ENCODE assay signal across 25 cellular contexts in genomic region chr3:126401611-126402160, GRCh38. TPM values are rescaled to one million over a fixed set of nuclear protein-coding genes. Genes with fewer than 3 reads are reported as not detected.
DNase-seq lines count a peak whose midpoint lies in the region; ATAC-seq, FAIRE-seq and TF ChIP-seq lines count a peak whose summit lies in the region.
"Had no signal": no experiment of that assay in that cellular context is flagged by ENCODE, and none has a peak within 500 bp of the region (broad histone marks: within the 10 kb centered on the region; RNA-seq: fewer than 3 reads in every experiment).

No MANE protein-coding gene starts in this region.

- H3K36me3 ChIP-seq in stomach, result no peaks in the 10 kb centered on the region
- H3K36me3 ChIP-seq: BE2C; BLaER1 treated with 17β-estradiol and CSF1 and Interleukin-3, amounts not matched to agents 10 nM and 100 nM had no signal

- ATAC-seq in left lobe of liver, result no peak
- ATAC-seq: A549, HCT116 had no signal

- peaks cover 0 to 30% (median 4%) of the 10 kb centered on the region in 3 donors for H3K27me3 ChIP-seq in stomach
- H3K27me3 ChIP-seq: BE2C had no signal

- DNase-seq in CD1c-positive myeloid dendritic cell (ENCODE audit: extremely low spot score) (peak; percentile 1), left lobe of liver (ENCODE audit: low spot score) (peak; percentile 31), osteocyte (ENCODE audit: extremely low spot score, unreplicated experiment) (peak; percentile 67), stomach (peak; percentile 19), D721Med (ENCODE audit: insufficient read length, low spot score) (no peak), MV-4-11 (lab: John Stamatoyannopoulos, UW) (no peak), NCI-H446 treated with DMSO at 0.1 percent for 48 hours (lab: John Stamatoyannopoulos, UW) (no peak)
- DNase-seq: 8988T; ACHN; AML-193; BE2C; Calu3; CD4-positive, alpha-beta memory T cell; COR-L47; DMS153; DND-41; GM23248; H9 had no signal

- TF ChIP-seq EP300 in stomach (IDR thresholded peaks at IDR 0.05), result no peak

- H3K9me3 ChIP-seq in stomach, result no peaks in the 10 kb centered on the region
- H3K9me3 ChIP-seq: A549, BE2C had no signal

- H3K9me3 Mint-ChIP-seq in osteocyte (ENCODE audit: unreplicated experiment), result no peaks in the 10 kb centered on the region
- H3K9me3 Mint-ChIP-seq: CD4-positive, alpha-beta memory T cell; H9 had no signal

- 64 to 74% (median 66%) methylated on average over 8 of the region's 8 CpGs for WGBS in stomach, 5 donors

- H3K4me1 Mint-ChIP-seq in osteocyte (ENCODE audit: unreplicated experiment), result no peaks in the 10 kb centered on the region
- H3K4me1 Mint-ChIP-seq: CD4-positive, alpha-beta memory T cell had no signal

- no peak overlapping the region for H3K4me3 Mint-ChIP-seq in osteocyte (ENCODE audit: unreplicated experiment)
- H3K4me3 Mint-ChIP-seq: CD14-positive monocyte; CD4-positive, alpha-beta memory T cell had no signal

- no peak for FAIRE-seq in D721Med (lab: Jason Lieb, UNC)
- FAIRE-seq: A549, G401.6, GM12892 had no signal

- TF ChIP-seq POLR2A in stomach (IDR thresholded peaks at IDR 0.05), result no peak

- TF ChIP-seq CTCF in osteocyte (IDR thresholded peaks at IDR 0.05) (no peak), stomach (IDR thresholded peaks at IDR 0.05) (no peak), D721Med (IDR thresholded peaks at IDR 0.05; ENCODE audit: insufficient read depth, missing control alignments) (no peak)

- no peaks in the 10 kb centered on the region for H3K4me1 ChIP-seq in stomach
- H3K4me1 ChIP-seq: A549, BE2C had no signal

- intact Hi-C loops in stomach (cut with DNase I; ENCODE audit: low total_unique reads), result no loop called here

- peaks cover 28% of the 10 kb centered on the region for H3K27me3 Mint-ChIP-seq in osteocyte (ENCODE audit: unreplicated experiment)

- no peak overlapping the region for H3K27ac ChIP-seq in stomach
- H3K27ac ChIP-seq: A549; BLaER1 treated with 17β-estradiol and CSF1 and Interleukin-3, amounts not matched to agents 10 nM and 100 nM; GM23248 had no signal

- no peaks in the 10 kb centered on the region for H3K36me3 Mint-ChIP-seq in osteocyte (ENCODE audit: unreplicated experiment)
- H3K36me3 Mint-ChIP-seq: CD4-positive, alpha-beta memory T cell had no signal

- no peak overlapping the region for H3K4me3 ChIP-seq in stomach
- H3K4me3 ChIP-seq: A549; BLaER1 treated with 17β-estradiol and CSF1 and Interleukin-3, amounts not matched to agents 10 nM and 100 nM; GM23248 had no signal

- H3K27ac Mint-ChIP-seq in osteocyte (ENCODE audit: unreplicated experiment), result no peak overlapping the region
- H3K27ac Mint-ChIP-seq: CD14-positive monocyte; CD4-positive, alpha-beta memory T cell had no signal

RNA-seq across cellular contexts. Expression of gene CFAP100, which starts 7.0 kb away (rescaled TPM):
- total RNA-seq in left lobe of liver, result not detected
- not detected in 2 replicates for total RNA-seq in osteocyte
- not detected for total RNA-seq in stomach
- not detected for polyA plus RNA-seq in stomach
- total RNA-seq: Calu3; CD4-positive, alpha-beta memory T cell; GM23248; H4 had no signal
- polyA plus RNA-seq: A549; CD14-positive monocyte; CD4-positive, alpha-beta memory T cell; GM23248 had no signal

RNA-seq across cellular contexts. Expression of gene KLF15, which starts 44.5 kb away (rescaled TPM):
- total RNA-seq in left lobe of liver (105 TPM), osteocyte (5.7 and 7.2 TPM in 2 replicates), stomach (10 to 100 TPM in 4 of 5 donors, 1 to 10 TPM in 1; 4.6 to 82.9 (median 21.6) TPM)
- polyA plus RNA-seq in stomach, result 10 to 100 TPM; 13.6 to 16.7 (median 16.6) TPM
- polyA plus RNA-seq: A549; CD14-positive monocyte; CD4-positive, alpha-beta memory T cell had no signal

Comparison
In these comparisons a context has a peak if more than half of its experiments do, and no peak if none do; other contexts are left out.
1. DNase-seq: peak in CD1c-positive myeloid dendritic cell (single experiment), left lobe of liver (single experiment), osteocyte (single experiment) and stomach (single experiment); none in D721Med (single experiment), MV-4-11 (single experiment) and NCI-H446 treated with DMSO at 0.1 percent for 48 hours (single experiment).